In the genomic region with DNA sequence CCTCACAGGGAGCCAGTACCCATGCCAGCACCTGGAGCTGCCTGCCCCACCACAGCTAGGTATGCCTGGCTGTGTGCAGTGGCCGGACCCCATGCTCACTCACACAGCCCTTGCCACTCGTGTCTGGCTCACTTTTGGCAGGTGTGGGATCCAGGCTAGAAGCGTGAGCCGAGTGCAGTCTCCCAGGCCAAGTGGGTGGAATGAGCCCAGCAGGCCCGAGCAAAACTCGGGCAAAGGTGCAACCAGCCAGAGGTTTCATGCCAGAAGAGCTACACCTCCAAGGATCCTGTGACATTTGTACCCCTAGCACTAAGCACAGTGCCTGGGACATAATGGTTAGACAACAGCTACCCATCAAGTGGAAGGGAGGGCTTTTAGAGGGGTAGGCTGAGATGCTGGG, we compare ENCODE assay signal across 17 cellular contexts.
DNase-seq lines count a peak whose midpoint lies in the region; ATAC-seq and TF ChIP-seq lines count a peak whose summit lies in the region.
"Had no signal": no experiment of that assay in that cellular context is flagged by ENCODE, and none has a peak within 500 bp of the region (broad histone marks: within the 10 kb centered on the region; RNA-seq: fewer than 3 reads in every experiment).

No MANE protein-coding gene starts in this region.

- peak overlapping the region; percentile 16 for H3K27ac ChIP-seq in cingulate gyrus (ENCODE audit: low read depth, low read length)
- peak overlapping the region; percentile 55 for H3K27ac ChIP-seq in stomach smooth muscle (ENCODE audit: low read length)
- peak overlapping the region; percentile 37 to 62 for H3K27ac ChIP-seq in aorta (ENCODE audit: low read depth in 1 of 2, low read length in 2 of 2)
- H3K27ac ChIP-seq in ovary: no peak overlapping the region
- H3K27ac ChIP-seq: A549, C4-2B, HL-60 had no signal

- intact Hi-C loops in aorta (cut with DNase I) (no loop called here), ovary (cut with DNase I) (no loop called here)

- peaks cover 15% of the 10 kb centered on the region for H3K4me1 ChIP-seq in stomach smooth muscle (ENCODE audit: control insufficient read depth, insufficient read depth, low read length)
- H3K4me1 ChIP-seq in aorta (ENCODE audit: control insufficient read depth in 1 of 2, insufficient read depth in 2 of 2, low read length in 2 of 2): peaks cover 5 to 16% of the 10 kb centered on the region in 2 donors
- H3K4me1 ChIP-seq in ovary (ENCODE audit: insufficient read depth): peaks cover 13% of the 10 kb centered on the region
- H3K4me1 ChIP-seq: A549, BE2C had no signal

- H3K4me3 Mint-ChIP-seq in immature natural killer cell: no peak overlapping the region
- H3K4me3 Mint-ChIP-seq: CD4-positive, alpha-beta memory T cell; H9 had no signal

- no peaks in the 10 kb centered on the region for H3K9me3 ChIP-seq in stomach smooth muscle (ENCODE audit: control insufficient read depth in 2 of 2, low read length in 2 of 2)
- H3K9me3 ChIP-seq in aorta (ENCODE audit: control insufficient read depth, low read length): no peaks in the 10 kb centered on the region
- no peaks in the 10 kb centered on the region for H3K9me3 ChIP-seq in ovary
- H3K9me3 ChIP-seq: A549, BE2C had no signal

- ATAC-seq in left lobe of liver: peak; percentile 93
- peak; percentile 16 for ATAC-seq in aorta (ENCODE audit: low FRiP score)
- no peak for ATAC-seq in GM18498 (IDR thresholded peaks at IDR 0.05; ENCODE audit: unreplicated experiment)
- ATAC-seq: A549 had no signal

- H3K27me3 ChIP-seq in stomach smooth muscle (ENCODE audit: control insufficient read depth in 1 of 2, insufficient read depth in 2 of 2, low read length in 2 of 2) (no peaks in the 10 kb centered on the region), aorta (ENCODE audit: control insufficient read depth in 1 of 2, insufficient read depth in 2 of 2, low read length in 1 of 2) (no peaks in the 10 kb centered on the region), ovary (no peaks in the 10 kb centered on the region)
- H3K27me3 ChIP-seq: BE2C had no signal

- no peaks in the 10 kb centered on the region for H3K9me3 Mint-ChIP-seq in immature natural killer cell
- H3K9me3 Mint-ChIP-seq: CD4-positive, alpha-beta memory T cell; H9 had no signal

- TF ChIP-seq EP300 in ovary (IDR thresholded peaks at IDR 0.05): no peak

- TF ChIP-seq POLR2A in ovary (IDR thresholded peaks at IDR 0.05): no peak

- DNase-seq in left lobe of liver (ENCODE audit: low spot score): no peak
- no peak for DNase-seq in aorta
- no peak for DNase-seq in ovary
- no peak for DNase-seq in immature natural killer cell
- DNase-seq: BE2C; CD4-positive, alpha-beta memory T cell; DMS153; DMS79 treated with DMSO at 0.1 percent for 48 hours; EL; GOT3; H9 had no signal

- H3K27me3 Mint-ChIP-seq in immature natural killer cell (ENCODE audit: low read depth in 3 of 3): peaks cover 0 to 3% (median 0%) of the 10 kb centered on the region in 3 donors

- H3K4me1 Mint-ChIP-seq in immature natural killer cell: no peaks in the 10 kb centered on the region
- H3K4me1 Mint-ChIP-seq: CD4-positive, alpha-beta memory T cell had no signal

- H3K4me3 ChIP-seq in stomach smooth muscle (ENCODE audit: low read length in 2 of 2) (no peak overlapping the region), aorta (ENCODE audit: low read length in 2 of 2) (no peak overlapping the region), ovary (no peak overlapping the region)
- H3K4me3 ChIP-seq: A549 had no signal

- WGBS in aorta, 2 donors: 12 to 13% methylated on average over 6 of the region's 6 CpGs
- WGBS in ovary, 3 donors: 43 to 47% (median 45%) methylated on average over 6 of the region's 6 CpGs

- no peaks in the 10 kb centered on the region for H3K36me3 Mint-ChIP-seq in immature natural killer cell
- H3K36me3 Mint-ChIP-seq: CD4-positive, alpha-beta memory T cell had no signal

- TF ChIP-seq CTCF in ovary (IDR thresholded peaks at IDR 0.05): no peak

- H3K27ac Mint-ChIP-seq in immature natural killer cell: no peak overlapping the region
- H3K27ac Mint-ChIP-seq: CD4-positive, alpha-beta memory T cell had no signal

- no peak overlapping the region for H3K9ac ChIP-seq in stomach smooth muscle (ENCODE audit: low read length in 2 of 2)

- H3K36me3 ChIP-seq in stomach smooth muscle (ENCODE audit: control insufficient read depth in 2 of 2, insufficient read depth in 2 of 2, low read length in 2 of 2): no peaks in the 10 kb centered on the region
- H3K36me3 ChIP-seq in aorta (ENCODE audit: control insufficient read depth in 1 of 2, insufficient read depth in 2 of 2, low read length in 1 of 2): no peaks in the 10 kb centered on the region
- no peaks in the 10 kb centered on the region for H3K36me3 ChIP-seq in ovary
- H3K36me3 ChIP-seq: BE2C had no signal

Comparison
In these comparisons a context has a peak if more than half of its experiments do, and no peak if none do; other contexts are left out.
1. H3K27ac ChIP-seq: peak in cingulate gyrus (single experiment), stomach smooth muscle (single experiment) and aorta (2 of 2); none in ovary (0 of 2).